Comparison of ENCODE assay signal across 9 cellular contexts in genomic region chr5:116492016-116492623, GRCh38.
DNase-seq lines count a peak whose midpoint lies in the region; ATAC-seq and TF ChIP-seq lines count a peak whose summit lies in the region.
"Had no signal": no experiment of that assay in that cellular context is flagged by ENCODE, and none has a peak within 500 bp of the region (broad histone marks: within the 10 kb centered on the region; RNA-seq: fewer than 3 reads in every experiment).

No MANE protein-coding gene starts in this region.

- H3K27ac Mint-ChIP-seq in H9 = no peak overlapping the region
- H3K27ac Mint-ChIP-seq: memory B cell had no signal

- H3K23ac ChIP-seq in H9 (ENCODE audit: insufficient read length, low read depth, low read length) = no peak overlapping the region

- DNase-seq in SJSA1 (ENCODE audit: low read depth in 1 of 2, low spot score in 2 of 2) (peak; percentile 74 to 76), foreskin keratinocyte (peak; percentile 77 to 91), upper lobe of right lung (no peak), H9 (no peak), NCI-H2081 treated with DMSO at 0.1 percent for 48 hours (lab: John Stamatoyannopoulos, UW) (no peak)

- no peaks in the 10 kb centered on the region for H3K9me3 Mint-ChIP-seq in H9
- H3K9me3 Mint-ChIP-seq: memory B cell had no signal

- ATAC-seq in GM18511 (IDR thresholded peaks at IDR 0.05; ENCODE audit: unreplicated experiment) (peak; percentile 89), HG03103 (IDR thresholded peaks at IDR 0.05; ENCODE audit: low read depth, unreplicated experiment) (peak; percentile 85), foreskin keratinocyte (peak; percentile 80), upper lobe of right lung (peak; percentile 46), GM21717 (IDR thresholded peaks at IDR 0.05; ENCODE audit: unreplicated experiment) (no peak)

- no peaks in the 10 kb centered on the region for H3K27me3 Mint-ChIP-seq in H9 (ENCODE audit: low read depth)
- H3K27me3 Mint-ChIP-seq: memory B cell had no signal

- no peak overlapping the region for H2BK20ac ChIP-seq in H9 (ENCODE audit: low read depth, low read length, poor library complexity, severe bottlenecking)

- no peak overlapping the region for H2BK5ac ChIP-seq in H9 (ENCODE audit: insufficient read length, low read length)

- H3K14ac ChIP-seq in H9 (ENCODE audit: insufficient read depth, low read length) = no peak overlapping the region

- no peak for TF ChIP-seq CTCF in foreskin keratinocyte (conservative IDR thresholded peaks at IDR 0.05)
- no peak for TF ChIP-seq CTCF in upper lobe of right lung (IDR thresholded peaks at IDR 0.05)
- no peak for TF ChIP-seq CTCF in H9 (conservative IDR thresholded peaks at IDR 0.05)

- H3K4me1 ChIP-seq in SJSA1 (replicated peaks) (peaks cover 28% of the 10 kb centered on the region), foreskin keratinocyte (peaks cover 23% of the 10 kb centered on the region), upper lobe of right lung (peaks cover 8% of the 10 kb centered on the region), H9 (ENCODE audit: insufficient read depth, low read length) (no peaks in the 10 kb centered on the region)

- no peaks in the 10 kb centered on the region for H3K36me3 ChIP-seq in SJSA1
- H3K36me3 ChIP-seq in upper lobe of right lung = no peaks in the 10 kb centered on the region

- no CpG with 5 or more reads among the region's 3 CpGs for WGBS in H9 (ENCODE audit: extremely low coverage, insufficient read length, low lambda C conversion rate)

- no peaks in the 10 kb centered on the region for H3K27me3 ChIP-seq in SJSA1 (replicated peaks)
- H3K27me3 ChIP-seq in foreskin keratinocyte = no peaks in the 10 kb centered on the region
- H3K27me3 ChIP-seq in upper lobe of right lung = no peaks in the 10 kb centered on the region
- no peaks in the 10 kb centered on the region for H3K27me3 ChIP-seq in H9 (ENCODE audit: insufficient read depth, low read length)

- H3K36me3 Mint-ChIP-seq in H9 (ENCODE audit: insufficient read depth in 1 of 3, low read depth in 3 of 3) = peaks cover 80 to 98% (median 97%) of the 10 kb centered on the region in 3 experiments; a peak in 6 of 7 replicates

- H2AK5ac ChIP-seq in H9 (ENCODE audit: insufficient read length, low read length) = no peak overlapping the region

- no peak overlapping the region for H2AFZ ChIP-seq in H9 (ENCODE audit: low read length)

- no peak overlapping the region for H2BK12ac ChIP-seq in H9 (ENCODE audit: insufficient read length, low read depth, low read length)

- no peak overlapping the region for H3K18ac ChIP-seq in H9 (ENCODE audit: insufficient read length, low read depth, low read length)

- no peak overlapping the region for H3K4me3 Mint-ChIP-seq in H9
- H3K4me3 Mint-ChIP-seq: memory B cell had no signal

- H3K56ac ChIP-seq in H9 (ENCODE audit: insufficient read length, low read depth, low read length) = no peak overlapping the region

- no peak overlapping the region for H3K27ac ChIP-seq in SJSA1
- H3K27ac ChIP-seq in foreskin keratinocyte = no peak overlapping the region
- H3K27ac ChIP-seq in upper lobe of right lung = no peak overlapping the region
- H3K27ac ChIP-seq in H9 (ENCODE audit: insufficient read length, low read depth, low read length) = no peak overlapping the region

- H3K4me3 ChIP-seq in SJSA1 = no peak overlapping the region
- H3K4me3 ChIP-seq in upper lobe of right lung = no peak overlapping the region

- H2BK120ac ChIP-seq in H9 (ENCODE audit: low read depth, low read length, poor library complexity, severe bottlenecking) = no peak overlapping the region

- H4K20me1 ChIP-seq in H9 (ENCODE audit: control insufficient read depth, insufficient read depth, insufficient read length) = no peaks in the 10 kb centered on the region

- no peak overlapping the region for H4K91ac ChIP-seq in H9 (ENCODE audit: insufficient read length, low read depth, low read length)

- H4K5ac ChIP-seq in H9 (ENCODE audit: insufficient read length, low read depth, low read length) = no peak overlapping the region

- intact Hi-C loops in upper lobe of right lung (cut with DNase I) = no loop called here

- no peak overlapping the region for H3K4me2 ChIP-seq in H9 (ENCODE audit: insufficient read depth, insufficient read length, low read length)

- no peaks in the 10 kb centered on the region for H3K23me2 ChIP-seq in H9 (ENCODE audit: insufficient read length, low read depth, low read length, poor library complexity, severe bottlenecking)

- no peaks in the 10 kb centered on the region for H3K9me3 ChIP-seq in SJSA1 (replicated peaks)
- H3K9me3 ChIP-seq in upper lobe of right lung = no peaks in the 10 kb centered on the region
- no peaks in the 10 kb centered on the region for H3K9me3 ChIP-seq in H9 (ENCODE audit: control insufficient read depth, low read depth, low read length)

- H3K9ac ChIP-seq in H9 (ENCODE audit: extremely low read depth, insufficient read length, low read length) = no peak overlapping the region

- H3K79me1 ChIP-seq in H9 (ENCODE audit: insufficient read depth, low read depth, low read length, poor library complexity, severe bottlenecking) = peaks cover 11% of the 10 kb centered on the region

- H2BK15ac ChIP-seq in H9 (ENCODE audit: low read depth, low read length) = no peak overlapping the region

- no peaks in the 10 kb centered on the region for H3K4me1 Mint-ChIP-seq in H9

- H3K4ac ChIP-seq in H9 (ENCODE audit: low read depth, low read length) = no peak overlapping the region

- H3K79me2 ChIP-seq in H9 (ENCODE audit: insufficient read depth, low read length) = no peaks in the 10 kb centered on the region; the same call in 1 of the 2 replicates

- H3T11ph ChIP-seq in H9 (ENCODE audit: low read length) = no peak overlapping the region

- no peak overlapping the region for H4K8ac ChIP-seq in H9 (replicated peaks; ENCODE audit: insufficient read length, low read depth, low read length)

Comparison
In these comparisons a context has a peak if more than half of its experiments do, and no peak if none do; other contexts are left out.
1. DNase-seq: peak in SJSA1 (2 of 2) and foreskin keratinocyte (2 of 2); none in upper lobe of right lung (single experiment), H9 (single experiment) and NCI-H2081 treated with DMSO at 0.1 percent for 48 hours (single experiment).